In the genomic region with DNA sequence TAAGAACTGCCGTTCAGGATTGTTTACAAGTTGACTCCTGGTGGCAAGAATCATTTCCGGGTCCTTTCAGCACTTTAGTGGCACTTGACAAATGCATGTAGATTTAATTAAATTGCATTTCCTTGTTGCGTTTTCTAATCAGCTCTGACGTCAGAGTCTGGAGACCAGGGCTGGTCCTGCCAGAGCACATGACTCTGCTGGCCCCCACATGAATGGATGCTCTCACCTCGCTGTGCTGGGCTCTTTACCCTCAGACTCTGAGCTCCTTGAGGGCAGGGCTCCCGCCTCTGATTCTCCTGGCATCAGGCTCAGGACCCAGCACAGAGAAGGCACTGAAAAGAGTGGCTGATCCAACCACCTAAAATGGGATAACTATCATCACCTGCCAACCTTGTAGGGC, we compare ENCODE assay signal across 28 cellular contexts.
DNase-seq lines count a peak whose midpoint lies in the region; ATAC-seq, FAIRE-seq and TF ChIP-seq lines count a peak whose summit lies in the region.
"Had no signal": no experiment of that assay in that cellular context is flagged by ENCODE, and none has a peak within 500 bp of the region (broad histone marks: within the 10 kb centered on the region; RNA-seq: fewer than 3 reads in every experiment).

No MANE protein-coding gene starts in this region.

- H4K20me1 ChIP-seq in astrocyte (ENCODE audit: insufficient read depth, low read length): no peaks in the 10 kb centered on the region
- no peaks in the 10 kb centered on the region for H4K20me1 ChIP-seq in HepG2 (ENCODE audit: insufficient read depth, low read length)
- H4K20me1 ChIP-seq in osteoblast (ENCODE audit: insufficient read depth, low read length): peaks cover 13% of the 10 kb centered on the region

- DNase-seq in Right ventricle myocardium superior (no peak), left cardiac atrium (no peak), astrocyte (ENCODE audit: low read depth) (no peak), HepG2 (ENCODE audit: low spot score) (no peak), osteoblast (ENCODE audit: insufficient read length, low spot score, missing footprints) (no peak), SIG-M5 treated with dmso at 0.1 percent for 504 hours (lab: John Stamatoyannopoulos, UW; ENCODE audit: unreplicated experiment) (no peak)
- DNase-seq: activated CD4-positive, alpha-beta T cell treated with anti-CD3 and anti-CD28 coated beads for 1 hour; activated CD8-positive, alpha-beta T cell treated with anti-CD3 and anti-CD28 coated beads for 36 hours; activated effector memory CD4-positive, alpha-beta T cell treated with anti-CD3 and anti-CD28 coated beads, Interleukin-2, amount 50 U/mL, for 16 hours; activated naive CD8-positive, alpha-beta T cell treated with anti-CD3 and anti-CD28 coated beads for 36 hours; aorta; Caco-2; central memory CD4-positive, alpha-beta T cell; dorsolateral prefrontal cortex; left ventricle myocardium inferior; naive thymus-derived CD4-positive, alpha-beta T cell; NCI-H1092; NCI-H187 treated with DMSO at 0.1 percent for 48 hours; NCI-H446; NCI-H774; T-helper 2 cell; thyroid gland had no signal

- peaks cover 19% of the 10 kb centered on the region for H3K4me1 ChIP-seq in astrocyte (ENCODE audit: insufficient read depth, low read length)
- H3K4me1 ChIP-seq in HepG2 (ENCODE audit: insufficient read depth, low read length): no peaks in the 10 kb centered on the region
- H3K4me1 ChIP-seq in osteoblast (ENCODE audit: insufficient read depth, low read length): peaks cover 3% of the 10 kb centered on the region
- H3K4me1 ChIP-seq: Caco-2 had no signal

- WGBS in HepG2 (ENCODE audit: low lambda C conversion rate): 33% methylated on average over 5 of the region's 6 CpGs

- H3K9ac ChIP-seq in astrocyte (ENCODE audit: low read length) (peak overlapping the region; percentile 51), HepG2 (ENCODE audit: insufficient read depth, low read depth, low read length) (no peak overlapping the region)

- H3K4me3 Mint-ChIP-seq in astrocyte (ENCODE audit: unreplicated experiment): no peak overlapping the region
- H3K4me3 Mint-ChIP-seq: activated CD8-positive, alpha-beta T cell treated with anti-CD3 and anti-CD28 coated beads for 36 hours; activated naive CD8-positive, alpha-beta T cell treated with anti-CD3 and anti-CD28 coated beads for 36 hours; mesothelial cell of epicardium; naive thymus-derived CD4-positive, alpha-beta T cell; stimulated activated naive CD8-positive, alpha-beta T cell treated with anti-CD3 and anti-CD28 coated beads, Interleukin-15, Interleukin-2, amounts not matched to agents 100 ng/mL and 50 ng/mL, for 24 hours had no signal

- CTCF ChIA-PET in HepG2 (lab: Yijun Ruan, JAX; ENCODE audit: low intra/inter-chr PET ratio, low total read pairs): no interaction called here

- H3K27ac ChIP-seq in astrocyte (ENCODE audit: low read depth, low read length) (peak overlapping the region; percentile 70), HepG2 (ENCODE audit: extremely low read length, insufficient read depth, low read length) (no peak overlapping the region), osteoblast (ENCODE audit: low read depth, low read length) (no peak overlapping the region)
- H3K27ac ChIP-seq: HL-60, left ventricle myocardium inferior, thyroid gland had no signal

- TF ChIP-seq EP300 in HepG2 (IDR thresholded peaks at IDR 0.05; ENCODE audit: low read depth in 2 of 2, low read length in 2 of 2) (no peak), HepG2 (CRISPR knock-in tag; IDR thresholded peaks at IDR 0.05; ENCODE audit: borderline replicate concordance) (no peak)

- POLR2A ChIA-PET in HepG2 (lab: Yijun Ruan, JAX): no interaction called here

- BruUV-seq in HepG2 (replicated peaks; lab: Mats Ljungman, UMichigan): no TSS peak

- no peak for TF ChIP-seq CTCF in astrocyte (IDR thresholded peaks at IDR 0.05; ENCODE audit: insufficient read depth, low read depth, low read length)
- TF ChIP-seq CTCF in HepG2 (CRISPR knock-in tag; IDR thresholded peaks at IDR 0.05): no peak
- no peak for TF ChIP-seq CTCF in osteoblast (IDR thresholded peaks at IDR 0.05; ENCODE audit: extremely low read depth, low read depth, low read length)

- H2AFZ ChIP-seq in astrocyte (ENCODE audit: low read depth, low read length) (no peak overlapping the region), HepG2 (ENCODE audit: low read length) (no peak overlapping the region), osteoblast (ENCODE audit: low read length) (no peak overlapping the region)

- peaks cover 2% of the 10 kb centered on the region for H3K27me3 Mint-ChIP-seq in astrocyte (ENCODE audit: low read depth, unreplicated experiment)
- H3K27me3 Mint-ChIP-seq: activated CD8-positive, alpha-beta T cell treated with anti-CD3 and anti-CD28 coated beads for 36 hours; activated naive CD8-positive, alpha-beta T cell treated with anti-CD3 and anti-CD28 coated beads for 36 hours; stimulated activated naive CD8-positive, alpha-beta T cell treated with anti-CD3 and anti-CD28 coated beads, Interleukin-15, Interleukin-2, amounts not matched to agents 100 ng/mL and 50 ng/mL, for 24 hours had no signal

- H3K36me3 Mint-ChIP-seq in astrocyte (ENCODE audit: low read depth, unreplicated experiment): peaks cover 67% of the 10 kb centered on the region
- H3K36me3 Mint-ChIP-seq: activated naive CD8-positive, alpha-beta T cell treated with anti-CD3 and anti-CD28 coated beads for 36 hours; mesothelial cell of epicardium had no signal

- peak; percentile 13 for ATAC-seq in Right ventricle myocardium superior (ENCODE audit: poor library complexity)
- ATAC-seq in left cardiac atrium: no peak
- ATAC-seq in HepG2: no peak
- no peak for ATAC-seq in GM19455 (IDR thresholded peaks at IDR 0.05; ENCODE audit: unreplicated experiment)
- ATAC-seq in HG02840 (IDR thresholded peaks at IDR 0.05; ENCODE audit: low FRiP score, unreplicated experiment): no peak
- ATAC-seq: activated CD8-positive, alpha-beta T cell treated with anti-CD3 and anti-CD28 coated beads for 36 hours; naive thymus-derived CD4-positive, alpha-beta T cell had no signal

- H3K4me3 ChIP-seq in astrocyte (ENCODE audit: insufficient read depth, low read depth, low read length) (peak overlapping the region; percentile 7), HepG2 (replicated peaks in 1 of 3; ENCODE audit: insufficient read depth in 1 of 3, low read depth in 2 of 3, low read length in 3 of 3) (no peak overlapping the region), osteoblast (ENCODE audit: insufficient read depth, low read length) (no peak overlapping the region)
- H3K4me3 ChIP-seq: dorsolateral prefrontal cortex, left ventricle myocardium inferior, thyroid gland had no signal

- in situ Hi-C loops in HepG2 (cut with HindIII; ENCODE audit: extremely low pct_ligation_motif_present, low pct_unique_long_range_greater_than_20kb): no loop called here

- intact Hi-C loops in Right ventricle myocardium superior (cut with DNase I) (loop anchor here (5.0 kb wide), 1 partner anchor 40 kb away; no protein-coding TSS in a partner anchor), left cardiac atrium (cut with DNase I) (no loop called here), HepG2 (cut with micrococcal nuclease; ENCODE audit: unreplicated experiment) (no loop called here)

- H3K4me2 ChIP-seq in astrocyte (ENCODE audit: low read length) (peak overlapping the region; percentile 49), HepG2 (ENCODE audit: low read depth, low read length) (no peak overlapping the region), osteoblast (ENCODE audit: insufficient read depth, low read length) (no peak overlapping the region)

- no peak for FAIRE-seq in astrocyte (lab: Jason Lieb, UNC)
- FAIRE-seq in HepG2 (lab: Jason Lieb, UNC): no peak
- FAIRE-seq: GM12891 had no signal

- H3K4me1 Mint-ChIP-seq in astrocyte (ENCODE audit: low read depth, unreplicated experiment): peaks cover 34% of the 10 kb centered on the region

- H3K27me3 ChIP-seq in astrocyte (ENCODE audit: insufficient read depth, low read length) (no peaks in the 10 kb centered on the region), HepG2 (ENCODE audit: control insufficient read depth in 1 of 2, insufficient read depth in 2 of 2, low read length in 2 of 2) (peaks cover 3 to 72% of the 10 kb centered on the region in 2 experiments), osteoblast (ENCODE audit: insufficient read depth, low read length) (no peaks in the 10 kb centered on the region)
- H3K27me3 ChIP-seq: dorsolateral prefrontal cortex, thyroid gland had no signal

- peaks cover 34% of the 10 kb centered on the region for H3K36me3 ChIP-seq in astrocyte (ENCODE audit: insufficient read depth, low read length)
- H3K36me3 ChIP-seq in HepG2 (replicated peaks in 1 of 2; ENCODE audit: control insufficient read depth in 1 of 2, insufficient read depth in 2 of 2, low read length in 2 of 2): no peaks in the 10 kb centered on the region
- peaks cover 97% of the 10 kb centered on the region for H3K36me3 ChIP-seq in osteoblast (ENCODE audit: insufficient read depth, low read length)
- H3K36me3 ChIP-seq: thyroid gland had no signal

- peak overlapping the region; percentile 84 for H3K27ac Mint-ChIP-seq in astrocyte (ENCODE audit: unreplicated experiment)
- H3K27ac Mint-ChIP-seq: activated CD8-positive, alpha-beta T cell treated with anti-CD3 and anti-CD28 coated beads for 36 hours; activated naive CD8-positive, alpha-beta T cell treated with anti-CD3 and anti-CD28 coated beads for 36 hours; mesothelial cell of epicardium; naive thymus-derived CD4-positive, alpha-beta T cell; stimulated activated naive CD8-positive, alpha-beta T cell treated with anti-CD3 and anti-CD28 coated beads, Interleukin-15, Interleukin-2, amounts not matched to agents 100 ng/mL and 50 ng/mL, for 24 hours had no signal

- H3K79me2 ChIP-seq in astrocyte (ENCODE audit: insufficient read depth, low read length) (no peaks in the 10 kb centered on the region), HepG2 (ENCODE audit: insufficient read depth, low read length) (no peaks in the 10 kb centered on the region), osteoblast (ENCODE audit: insufficient read depth, low read length) (no peaks in the 10 kb centered on the region)

- no peak for TF ChIP-seq POLR2A in HepG2 (IDR thresholded peaks at IDR 0.05; ENCODE audit: insufficient read depth in 1 of 2, low read depth in 2 of 2, low read length in 2 of 2)

- no peak for TF ChIP-seq RAD21 in HepG2 (CRISPR knock-in tag; IDR thresholded peaks at IDR 0.05)

- H3K9me3 Mint-ChIP-seq in astrocyte (ENCODE audit: unreplicated experiment): no peaks in the 10 kb centered on the region
- H3K9me3 Mint-ChIP-seq: activated CD8-positive, alpha-beta T cell treated with anti-CD3 and anti-CD28 coated beads for 36 hours; activated naive CD8-positive, alpha-beta T cell treated with anti-CD3 and anti-CD28 coated beads for 36 hours; mesothelial cell of epicardium; naive thymus-derived CD4-positive, alpha-beta T cell; stimulated activated naive CD8-positive, alpha-beta T cell treated with anti-CD3 and anti-CD28 coated beads, Interleukin-15, Interleukin-2, amounts not matched to agents 100 ng/mL and 50 ng/mL, for 24 hours had no signal

- no peaks in the 10 kb centered on the region for H3K9me3 ChIP-seq in astrocyte (ENCODE audit: insufficient read depth, low read depth, low read length)
- no peaks in the 10 kb centered on the region for H3K9me3 ChIP-seq in HepG2 (ENCODE audit: low read length)
- H3K9me3 ChIP-seq in osteoblast (ENCODE audit: low read depth, low read length): no peaks in the 10 kb centered on the region
- H3K9me3 ChIP-seq: Caco-2, left ventricle myocardium inferior, thyroid gland had no signal
